ENCODE assay signal across 25 cellular contexts in the genomic region with DNA sequence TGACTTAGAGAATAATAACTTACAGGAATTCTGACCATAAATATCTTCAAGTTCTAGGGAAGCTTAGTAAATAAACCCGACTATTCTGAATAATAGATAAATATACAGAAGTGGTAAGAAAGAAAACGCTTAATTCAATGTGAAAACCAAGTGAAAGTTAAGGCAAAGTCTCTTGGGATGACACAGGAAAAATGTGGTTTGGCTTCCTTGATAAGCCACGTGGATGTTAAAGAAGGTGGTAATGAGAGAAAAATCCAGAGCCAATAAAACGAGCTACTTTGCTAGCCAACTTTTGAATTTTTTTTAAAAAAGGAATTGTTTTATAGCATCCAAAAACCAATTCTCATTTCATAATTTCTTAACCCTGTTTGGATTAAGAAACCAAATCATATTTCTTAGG.
"Had no signal": no experiment of that assay in that cellular context is flagged by ENCODE, and none has a peak within 500 bp of the region (broad histone marks: within the 10 kb centered on the region; RNA-seq: fewer than 3 reads in every experiment).

No MANE protein-coding gene starts in this region.

- H2AFZ ChIP-seq: hepatocyte had no signal

- H3K4me2 ChIP-seq: hepatocyte had no signal

- H3K27me3 ChIP-seq: hepatocyte, left lung, transverse colon had no signal

- H3K9me3 ChIP-seq: left lung, transverse colon had no signal

- FAIRE-seq: frontal cortex, urothelium cell line had no signal

- DNase-seq: activated CD4-positive, alpha-beta T cell treated with anti-CD3 and anti-CD28 coated beads for 4 hours; activated CD4-positive, alpha-beta T cell treated with anti-CD3 and anti-CD28 coated beads, Interleukin-2, amount 50 U/mL, for 48 hours; activated CD8-positive, alpha-beta memory T cell treated with anti-CD3 and anti-CD28 coated beads, Interleukin-2, amount 50 U/mL, for 48 hours; activated effector memory CD4-positive, alpha-beta T cell treated with Interleukin-2 at 50 U/mL for 16 hours; activated naive CD4-positive, alpha-beta T cell treated with anti-CD3 and anti-CD28 coated beads for 36 hours; activated naive CD8-positive, alpha-beta T cell treated with anti-CD3 and anti-CD28 coated beads, Interleukin-2, amount 10 ng/mL, durations not matched to agents 7 days and 5 days; activated T-cell treated with anti-CD3 and anti-CD28 coated beads, Interleukin-2, amount 50 U/mL, for 4 hours; amygdala; cerebellar nuclear complex; endodermal cell; glutamatergic neuron; kidney glomerular epithelial cell; naive thymus-derived CD8-positive, alpha-beta T cell; stimulated activated CD4-positive, alpha-beta T cell treated with anti-CD3 and anti-CD28 coated beads, Interleukin-12 subunit alpha, Interleukin-12 subunit beta, amount 100 ng/mL, for 4 hours; stimulated activated CD4-positive, alpha-beta T cell treated with anti-CD3 and anti-CD28 coated beads, Interleukin-4, amount 100 ng/mL, for 4 hours; stimulated activated naive CD8-positive, alpha-beta T cell treated with anti-CD3 and anti-CD28 coated beads, Interleukin-15, Interleukin-2, amounts not matched to agents 100 U/mL and 50 U/mL, for 24 hours; T1000; transverse colon had no signal

- H3K4me3 ChIP-seq: coronary artery, hepatocyte, left lung, transverse colon had no signal

- H3K27ac ChIP-seq: coronary artery, epithelial cell of prostate, left lung, transverse colon had no signal

- H3K79me2 ChIP-seq: hepatocyte had no signal

- ATAC-seq: activated T-cell treated with anti-CD3 and anti-CD28 coated beads, Interleukin-2, amount 50 U/mL, for 4 hours; naive thymus-derived CD8-positive, alpha-beta T cell; stimulated activated naive CD8-positive, alpha-beta T cell treated with anti-CD3 and anti-CD28 coated beads, Interleukin-15, Interleukin-2, amounts not matched to agents 100 U/mL and 50 U/mL, for 24 hours; WTC11 had no signal

- H3K4me1 ChIP-seq: left lung had no signal

- H3K36me3 ChIP-seq: left lung, transverse colon had no signal
